Comparison of ENCODE assay signal across 23 cellular contexts in genomic region chr7:67423058-67423457, GRCh38.
DNase-seq lines count a peak whose midpoint lies in the region; ATAC-seq and TF ChIP-seq lines count a peak whose summit lies in the region.
"Had no signal": no experiment of that assay in that cellular context is flagged by ENCODE, and none has a peak within 500 bp of the region (broad histone marks: within the 10 kb centered on the region; RNA-seq: fewer than 3 reads in every experiment).

No MANE protein-coding gene starts in this region.

- no peak overlapping the region for H3K4me3 Mint-ChIP-seq in CD4-positive, alpha-beta memory T cell
- H3K4me3 Mint-ChIP-seq: activated CD8-positive, alpha-beta T cell treated with anti-CD3 and anti-CD28 coated beads for 36 hours; activated naive CD4-positive, alpha-beta T cell treated with anti-CD3 and anti-CD28 coated beads for 36 hours; activated T-cell treated with anti-CD3 and anti-CD28 coated beads, Interleukin-2, amount 50 U/mL, for 24 hours; IgD-negative memory B cell had no signal

- H3K4me1 ChIP-seq in CD4-positive, alpha-beta memory T cell (ENCODE audit: insufficient read depth, low read length) = no peaks in the 10 kb centered on the region
- H3K4me1 ChIP-seq: A549, esophagus squamous epithelium, prostate gland had no signal

- POLR2A ChIA-PET in CD4-positive, alpha-beta memory T cell (lab: Charles Lee; ENCODE audit: partially characterized antibody) = no interaction called here

- peaks cover 0 to 4% of the 10 kb centered on the region in 2 donors for H3K27me3 Mint-ChIP-seq in CD4-positive, alpha-beta memory T cell
- H3K27me3 Mint-ChIP-seq: activated CD8-positive, alpha-beta T cell treated with anti-CD3 and anti-CD28 coated beads for 36 hours; activated T-cell treated with anti-CD3 and anti-CD28 coated beads, Interleukin-2, amount 50 U/mL, for 24 hours; IgD-negative memory B cell had no signal

- peak; percentile 7 for DNase-seq in NCI-H2227 (lab: John Stamatoyannopoulos, UW; ENCODE audit: unreplicated experiment)
- DNase-seq in NCI-H2227 treated with DMSO at 0.1 percent for 48 hours (lab: John Stamatoyannopoulos, UW) = no peak
- DNase-seq in NCI-H345 (lab: John Stamatoyannopoulos, UW) = peak; percentile 79
- DNase-seq in SK-N-MC (ENCODE audit: low read depth, low spot score) = no peak
- DNase-seq in RKO (ENCODE audit: low spot score) = no peak
- no peak for DNase-seq in CD4-positive, alpha-beta memory T cell
- no peak for DNase-seq in hepatic stellate cell (ENCODE audit: low spot score)
- DNase-seq: activated CD4-positive, CD25-positive, alpha-beta regulatory T cell; activated CD8-positive, alpha-beta T cell treated with anti-CD3 and anti-CD28 coated beads for 36 hours; activated naive CD4-positive, alpha-beta T cell treated with anti-CD3 and anti-CD28 coated beads for 36 hours; activated T-cell treated with anti-CD3 and anti-CD28 coated beads, Interleukin-2, amount 50 U/mL, for 24 hours; C1 segment of cervical spinal cord; central memory CD4-positive, alpha-beta T cell; effector memory CD4-positive, alpha-beta T cell; esophagus squamous epithelium; OCI-M1; stimulated activated CD4-positive, alpha-beta T cell treated with anti-CD3 and anti-CD28 coated beads, Interleukin-4, amount 100 ng/mL, for 1 hour had no signal

- no peaks in the 10 kb centered on the region for H3K36me3 ChIP-seq in SK-N-MC (ENCODE audit: insufficient read depth, low read length)
- no peaks in the 10 kb centered on the region for H3K36me3 ChIP-seq in CD4-positive, alpha-beta memory T cell (ENCODE audit: insufficient read depth, low read length)
- H3K36me3 ChIP-seq: esophagus squamous epithelium, prostate gland had no signal

- no peak for ATAC-seq in GM18505 (IDR thresholded peaks at IDR 0.05; ENCODE audit: unreplicated experiment)
- ATAC-seq: activated CD8-positive, alpha-beta T cell treated with anti-CD3 and anti-CD28 coated beads for 36 hours; HCT116; left lobe of liver had no signal

- peak overlapping the region; percentile 73 for H3K27ac ChIP-seq in SK-N-MC
- no peak overlapping the region for H3K27ac ChIP-seq in CD4-positive, alpha-beta memory T cell (ENCODE audit: low read depth, low read length)
- H3K27ac ChIP-seq: A549, esophagus squamous epithelium, prostate gland had no signal

- no peaks in the 10 kb centered on the region for H3K36me3 Mint-ChIP-seq in CD4-positive, alpha-beta memory T cell

- no peak overlapping the region for H3K27ac Mint-ChIP-seq in CD4-positive, alpha-beta memory T cell
- H3K27ac Mint-ChIP-seq: activated CD8-positive, alpha-beta T cell treated with anti-CD3 and anti-CD28 coated beads for 36 hours; activated naive CD4-positive, alpha-beta T cell treated with anti-CD3 and anti-CD28 coated beads for 36 hours; activated T-cell treated with anti-CD3 and anti-CD28 coated beads, Interleukin-2, amount 50 U/mL, for 24 hours; IgD-negative memory B cell had no signal

- H3K27me3 ChIP-seq in CD4-positive, alpha-beta memory T cell (ENCODE audit: insufficient read depth, low read length) = no peaks in the 10 kb centered on the region
- H3K27me3 ChIP-seq: esophagus squamous epithelium had no signal

- H3K4me1 Mint-ChIP-seq in CD4-positive, alpha-beta memory T cell = no peaks in the 10 kb centered on the region
- H3K4me1 Mint-ChIP-seq: IgD-negative memory B cell had no signal

- CTCF ChIA-PET in CD4-positive, alpha-beta memory T cell (lab: Charles Lee; ENCODE audit: partially characterized antibody) = no interaction called here

- intact Hi-C loops in CD4-positive, alpha-beta memory T cell (cut with micrococcal nuclease) = no loop called here

- H3K9ac ChIP-seq in SK-N-MC (ENCODE audit: insufficient read length) = no peak overlapping the region

- no peak for TF ChIP-seq POLR2A in GM18505 (IDR thresholded peaks at IDR 0.05; ENCODE audit: borderline replicate concordance, extremely low read depth, insufficient read depth, insufficient read length)

- H3K9me3 ChIP-seq in SK-N-MC (ENCODE audit: low read depth, low read length) = no peaks in the 10 kb centered on the region
- no peaks in the 10 kb centered on the region for H3K9me3 ChIP-seq in CD4-positive, alpha-beta memory T cell (ENCODE audit: control insufficient read depth in 1 of 2, low read length in 2 of 2)
- H3K9me3 ChIP-seq: esophagus squamous epithelium, prostate gland had no signal

- H3K4me3 ChIP-seq in SK-N-MC = no peak overlapping the region
- H3K4me3 ChIP-seq in CD4-positive, alpha-beta memory T cell (ENCODE audit: low read length in 2 of 2) = no peak overlapping the region
- H3K4me3 ChIP-seq: A549, esophagus squamous epithelium, prostate gland had no signal

- H3K9me3 Mint-ChIP-seq in CD4-positive, alpha-beta memory T cell = peaks cover 0 to 5% (median 2%) of the 10 kb centered on the region in 8 donors
- H3K9me3 Mint-ChIP-seq: activated CD8-positive, alpha-beta T cell treated with anti-CD3 and anti-CD28 coated beads for 36 hours; activated naive CD4-positive, alpha-beta T cell treated with anti-CD3 and anti-CD28 coated beads for 36 hours; activated T-cell treated with anti-CD3 and anti-CD28 coated beads, Interleukin-2, amount 50 U/mL, for 24 hours had no signal

Comparison
In these comparisons a context has a peak if more than half of its experiments do, and no peak if none do; other contexts are left out.
1. DNase-seq: peak in NCI-H2227 (single experiment) and NCI-H345 (single experiment); none in NCI-H2227 treated with DMSO at 0.1 percent for 48 hours (single experiment), SK-N-MC (single experiment), RKO (single experiment), CD4-positive, alpha-beta memory T cell (0 of 5) and hepatic stellate cell (single experiment).